In the genomic region with DNA sequence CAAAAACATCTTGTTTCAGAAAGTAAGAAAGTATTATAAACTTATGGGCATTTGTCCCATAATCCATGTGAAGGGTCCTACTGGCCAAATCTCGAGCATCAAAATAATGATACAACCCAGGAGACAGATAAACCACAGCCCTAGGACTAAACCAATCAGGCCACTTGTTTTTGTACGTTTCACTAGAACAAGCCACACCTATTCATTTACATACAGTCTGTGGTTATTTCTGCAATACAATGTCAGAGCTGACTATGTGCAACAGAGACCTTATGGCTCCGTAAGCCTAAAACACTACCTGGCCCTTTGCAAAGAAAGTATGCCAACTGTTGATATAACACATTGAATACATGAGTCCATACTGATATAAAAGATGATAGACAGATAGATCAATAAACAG, we compare ENCODE assay signal across 8 cellular contexts.
A peak's percentile ranks its signal among the peaks of the same experiment; 100 is the strongest.
DNase-seq lines count a peak whose midpoint lies in the region; ATAC-seq, FAIRE-seq and TF ChIP-seq lines count a peak whose summit lies in the region.
"Not testable (repeated sequence)": the region's sequence is repeated elsewhere in the genome, so short reads cannot be mapped to it uniquely, and the experiment has no call there.

No MANE protein-coding gene starts in this region.

- H3K23ac ChIP-seq in H1 (ENCODE audit: insufficient read length) = not testable (repeated sequence)

- POLR2A ChIA-PET in K562 (lab: Yijun Ruan, JAX); H1 (lab: Charles Lee; ENCODE audit: partially characterized antibody); naive thymus-derived CD4-positive, alpha-beta T cell (lab: Charles Lee): not testable (repeated sequence)

- BruUV-seq in K562 (replicated peaks; lab: Mats Ljungman, UMichigan) = not testable (repeated sequence)

- H3K27me3 ChIP-seq in MM.1S (replicated peaks; ENCODE audit: insufficient read depth, low read length); K562 (ENCODE audit: control insufficient read depth in 2 of 2, insufficient read depth in 2 of 2, low read length in 2 of 2); H1 (replicated peaks in 1 of 4; ENCODE audit: control insufficient read depth in 3 of 4, extremely low read depth in 1 of 4, insufficient read depth in 3 of 4, low read length in 3 of 4); naive thymus-derived CD4-positive, alpha-beta T cell (ENCODE audit: control insufficient read depth in 2 of 2, insufficient read depth in 2 of 2, low read length in 2 of 2): not testable (repeated sequence)

- not testable (repeated sequence) for H3K36me3 ChIP-seq in MM.1S (replicated peaks; ENCODE audit: insufficient read depth, low read length); K562 (ENCODE audit: control insufficient read depth, insufficient read depth, low read length); H1 (ENCODE audit: control insufficient read depth in 2 of 4, insufficient read depth in 4 of 4, low read length in 3 of 4); naive thymus-derived CD4-positive, alpha-beta T cell (ENCODE audit: control insufficient read depth in 2 of 3, insufficient read depth in 3 of 3, low read length in 3 of 3)

- H2BK5ac ChIP-seq in H1 (ENCODE audit: low read depth, low read length) = not testable (repeated sequence)

- not testable (repeated sequence) for H3K9me3 Mint-ChIP-seq in naive thymus-derived CD4-positive, alpha-beta T cell; stimulated activated memory B cell treated with anti-CD40 and anti-IgM and Interleukin-4, amounts not matched to agents 10 μg/mL and 1 μg/mL and 100 μg/mL, for 72 hours

- CTCF ChIA-PET in K562 (lab: Yijun Ruan, JAX; ENCODE audit: low intra/inter-chr PET ratio); H1 (lab: Charles Lee; ENCODE audit: partially characterized antibody); naive thymus-derived CD4-positive, alpha-beta T cell (lab: Charles Lee): not testable (repeated sequence)

- not testable (repeated sequence) for DNase-seq in D721Med (ENCODE audit: insufficient read length, low spot score); H54 (ENCODE audit: insufficient read length, low spot score); K562 (ENCODE audit: extremely low read depth in 1 of 4, low spot score in 3 of 4); H1 (ENCODE audit: low read depth in 1 of 2, low spot score in 2 of 2); naive thymus-derived CD4-positive, alpha-beta T cell
- peak; percentile 6 for DNase-seq in MM.1S

- H3K4me3 Mint-ChIP-seq in naive thymus-derived CD4-positive, alpha-beta T cell; stimulated activated memory B cell treated with anti-CD40 and anti-IgM and Interleukin-4, amounts not matched to agents 10 μg/mL and 1 μg/mL and 100 μg/mL, for 72 hours: not testable (repeated sequence)

- not testable (repeated sequence) for H3K4me1 ChIP-seq in MM.1S (ENCODE audit: low read length); K562 (replicated peaks in 1 of 2; ENCODE audit: control insufficient read depth in 2 of 2, insufficient read depth in 2 of 2, low read length in 2 of 2); H1 (replicated peaks in 1 of 4; ENCODE audit: control insufficient read depth in 3 of 4, insufficient read depth in 4 of 4, low read length in 3 of 4); naive thymus-derived CD4-positive, alpha-beta T cell (ENCODE audit: control insufficient read depth in 2 of 2, insufficient read depth in 2 of 2, low read length in 2 of 2)

- not testable (repeated sequence) for TF ChIP-seq RAD21 in K562 (CRISPR knock-in tag; conservative IDR thresholded peaks at IDR 0.05 in 1 of 2, IDR thresholded peaks at IDR 0.05 in 1 of 2); H1 (IDR thresholded peaks at IDR 0.05 in 1 of 2, conservative IDR thresholded peaks at IDR 0.05 in 1 of 2; ENCODE audit: low read depth in 2 of 2, low read length in 2 of 2)

- not testable (repeated sequence) for H3K18ac ChIP-seq in H1 (ENCODE audit: extremely low read depth, low read length)

- H4K5ac ChIP-seq in H1 (ENCODE audit: insufficient read length, low read depth, low read length) = not testable (repeated sequence)

- not testable (repeated sequence) for TF ChIP-seq CTCF in D721Med (IDR thresholded peaks at IDR 0.05; ENCODE audit: insufficient read depth, missing control alignments); MM.1S (IDR thresholded peaks at IDR 0.05; ENCODE audit: low read length); K562 (IDR thresholded peaks at IDR 0.05 in 2 of 3, conservative IDR thresholded peaks at IDR 0.05 in 1 of 3; ENCODE audit: insufficient read depth in 2 of 3, low read depth in 1 of 3, low read length in 3 of 3); H1 (IDR thresholded peaks at IDR 0.05; ENCODE audit: control extremely low read depth in 1 of 3, insufficient read depth in 1 of 3, low read depth in 1 of 3, low read length in 3 of 3)

- not testable (repeated sequence) for H3K36me3 Mint-ChIP-seq in naive thymus-derived CD4-positive, alpha-beta T cell; stimulated activated memory B cell treated with anti-CD40 and anti-IgM and Interleukin-4, amounts not matched to agents 10 μg/mL and 1 μg/mL and 100 μg/mL, for 72 hours

- not testable (repeated sequence) for H3K27ac Mint-ChIP-seq in naive thymus-derived CD4-positive, alpha-beta T cell; stimulated activated memory B cell treated with anti-CD40 and anti-IgM and Interleukin-4, amounts not matched to agents 10 μg/mL and 1 μg/mL and 100 μg/mL, for 72 hours

- H3K9ac ChIP-seq in MM.1S (ENCODE audit: low read length); K562 (ENCODE audit: insufficient read depth in 1 of 2, low read depth in 2 of 2, low read length in 2 of 2); H1 (replicated peaks in 1 of 4; ENCODE audit: extremely low read depth in 1 of 4, low read depth in 3 of 4, low read length in 3 of 4): not testable (repeated sequence)

- H3K9me1 ChIP-seq in K562 (ENCODE audit: control insufficient read depth, insufficient read depth, low read length) = not testable (repeated sequence)

- not testable (repeated sequence) for H3K56ac ChIP-seq in H1 (replicated peaks; ENCODE audit: insufficient read length, low read depth, low read length)

- H2BK20ac ChIP-seq in H1 (ENCODE audit: low read length) = not testable (repeated sequence)

- H3K4me1 Mint-ChIP-seq in naive thymus-derived CD4-positive, alpha-beta T cell; stimulated activated memory B cell treated with anti-CD40 and anti-IgM and Interleukin-4, amounts not matched to agents 10 μg/mL and 1 μg/mL and 100 μg/mL, for 72 hours: not testable (repeated sequence)

- intact Hi-C loops in K562 (cut with micrococcal nuclease); naive thymus-derived CD4-positive, alpha-beta T cell (cut with micrococcal nuclease): not testable (repeated sequence)

- not testable (repeated sequence) for H4K20me1 ChIP-seq in MM.1S (ENCODE audit: insufficient read depth, low read length); K562 (replicated peaks; ENCODE audit: control insufficient read depth, insufficient read depth, low read length); H1 (replicated peaks in 1 of 2; ENCODE audit: control insufficient read depth in 1 of 2, insufficient read depth in 2 of 2, low read length in 2 of 2)

- not testable (repeated sequence) for H3F3A ChIP-seq in MM.1S (ENCODE audit: insufficient read depth, low read length)

- not testable (repeated sequence) for H3K14ac ChIP-seq in H1 (ENCODE audit: insufficient read length)

- H3K79me2 ChIP-seq in MM.1S (ENCODE audit: low read length); K562 (ENCODE audit: control insufficient read depth, insufficient read depth, low read length); H1 (ENCODE audit: control insufficient read depth in 1 of 2, insufficient read depth in 2 of 2, low read length in 2 of 2): not testable (repeated sequence)

- not testable (repeated sequence) for H4K91ac ChIP-seq in H1 (replicated peaks; ENCODE audit: insufficient read length, low read length)

- not testable (repeated sequence) for H3K4me3 ChIP-seq in MM.1S (ENCODE audit: low read length); K562; H1 (ENCODE audit: extremely low read depth in 1 of 4, insufficient read depth in 2 of 4, low read depth in 3 of 4, low read length in 4 of 4); naive thymus-derived CD4-positive, alpha-beta T cell (ENCODE audit: low read length)

- not testable (repeated sequence) for H3K4me2 ChIP-seq in MM.1S (ENCODE audit: low read depth, low read length); K562 (ENCODE audit: insufficient read depth, low read length); H1 (ENCODE audit: insufficient read depth in 1 of 2, low read depth in 2 of 2, low read length in 2 of 2)

- not testable (repeated sequence) for TF ChIP-seq EP300 in K562 (IDR thresholded peaks at IDR 0.05; ENCODE audit: low read length); H1 (IDR thresholded peaks at IDR 0.05; ENCODE audit: borderline replicate concordance in 1 of 2, low read depth in 2 of 2, low read length in 2 of 2)

- H3K9me3 ChIP-seq in MM.1S (replicated peaks; ENCODE audit: insufficient read depth, low read length); K562 (replicated peaks; ENCODE audit: control insufficient read depth, insufficient read depth, low read depth, low read length); naive thymus-derived CD4-positive, alpha-beta T cell (ENCODE audit: control insufficient read depth in 2 of 3, low read length in 3 of 3): not testable (repeated sequence)
- H3K9me3 ChIP-seq in H1 (ENCODE audit: insufficient read depth in 2 of 2, low read depth in 1 of 2, low read length in 1 of 2) = peaks cover 8 to 28% of the 10 kb centered on the region in 2 experiments

- H2BK12ac ChIP-seq in H1 (ENCODE audit: low read depth, low read length) = not testable (repeated sequence)

- FAIRE-seq in D721Med (lab: Jason Lieb, UNC) = peak; percentile 35
- peak; percentile 23 for FAIRE-seq in H54 (lab: Jason Lieb, UNC)
- FAIRE-seq in TTC549 (lab: Jason Lieb, UNC) = peak; percentile 7
- FAIRE-seq in K562 (lab: Jason Lieb, UNC) = not testable (repeated sequence)
- FAIRE-seq in H1 (lab: Jason Lieb, UNC) = peak; percentile 70

- H4K8ac ChIP-seq in H1 (ENCODE audit: extremely low read depth, insufficient read depth, low read length) = not testable (repeated sequence)

- not testable (repeated sequence) for H3K9me2 ChIP-seq in MM.1S (replicated peaks; ENCODE audit: insufficient read depth, low read length)

- not testable (repeated sequence) for H3K23me2 ChIP-seq in H1 (ENCODE audit: low read depth, low read length)

- H3K27me3 Mint-ChIP-seq in naive thymus-derived CD4-positive, alpha-beta T cell; stimulated activated memory B cell treated with anti-CD40 and anti-IgM and Interleukin-4, amounts not matched to agents 10 μg/mL and 1 μg/mL and 100 μg/mL, for 72 hours: not testable (repeated sequence)

- not testable (repeated sequence) for H3K27ac ChIP-seq in MM.1S (ENCODE audit: low read length); K562 (ENCODE audit: extremely low read depth, low read depth, low read length); H1 (ENCODE audit: low read depth, low read length); naive thymus-derived CD4-positive, alpha-beta T cell (ENCODE audit: low read depth, low read length)

- H3K4ac ChIP-seq in H1 (replicated peaks; ENCODE audit: insufficient read length, low read depth, low read length) = not testable (repeated sequence)

- H2BK15ac ChIP-seq in H1 (ENCODE audit: low read length) = not testable (repeated sequence)

- 10% methylated on average over 3 of the region's 3 CpGs for WGBS in K562 (ENCODE audit: insufficient coverage, low coverage, missing lambda C conversion rate)
- 81% methylated on average over 3 of the region's 3 CpGs; no CpG with 5 or more reads in 1 of the 2 experiments for WGBS in H1 (ENCODE audit: extremely low coverage in 1 of 2, insufficient coverage in 1 of 2, insufficient read length in 1 of 2, insufficient replicate concordance in 2 of 2, low coverage in 1 of 2, low lambda C conversion rate in 2 of 2, missing lambda C conversion rate in 1 of 2), 2 experiments

- not testable (repeated sequence) for H2AK5ac ChIP-seq in H1 (ENCODE audit: low read depth, low read length)

- in situ Hi-C loops in K562 (cut with MboI) = loop anchor here (25.0 kb wide), 2 partner anchors 604 to 1071 kb away; no protein-coding TSS in a partner anchor

- not testable (repeated sequence) for TF ChIP-seq POLR2A in H54 (IDR thresholded peaks at IDR 0.05; ENCODE audit: low read depth, low read length); K562 (conservative IDR thresholded peaks at IDR 0.05); H1 (IDR thresholded peaks at IDR 0.05; ENCODE audit: control extremely low read depth in 1 of 2, low read depth in 2 of 2, low read length in 2 of 2)

- peak; percentile 54; the same call in 1 of the 3 replicates for ATAC-seq in K562
- ATAC-seq in naive thymus-derived CD4-positive, alpha-beta T cell = peak; percentile 27
- ATAC-seq in stimulated activated memory B cell treated with anti-CD40 and anti-IgM and Interleukin-4, amounts not matched to agents 10 μg/mL and 1 μg/mL and 100 μg/mL, for 72 hours = peak; percentile 13

- H2AFZ ChIP-seq in MM.1S (ENCODE audit: low read length); K562 (ENCODE audit: low read depth, low read length); H1 (ENCODE audit: low read length): not testable (repeated sequence)

- not testable (repeated sequence) for H3K79me1 ChIP-seq in H1 (ENCODE audit: low read depth, low read length)

- not testable (repeated sequence) for H2BK120ac ChIP-seq in H1 (replicated peaks; ENCODE audit: low read depth, low read length)
